8 cellular contexts compared by ENCODE assay signal in the genomic region with DNA sequence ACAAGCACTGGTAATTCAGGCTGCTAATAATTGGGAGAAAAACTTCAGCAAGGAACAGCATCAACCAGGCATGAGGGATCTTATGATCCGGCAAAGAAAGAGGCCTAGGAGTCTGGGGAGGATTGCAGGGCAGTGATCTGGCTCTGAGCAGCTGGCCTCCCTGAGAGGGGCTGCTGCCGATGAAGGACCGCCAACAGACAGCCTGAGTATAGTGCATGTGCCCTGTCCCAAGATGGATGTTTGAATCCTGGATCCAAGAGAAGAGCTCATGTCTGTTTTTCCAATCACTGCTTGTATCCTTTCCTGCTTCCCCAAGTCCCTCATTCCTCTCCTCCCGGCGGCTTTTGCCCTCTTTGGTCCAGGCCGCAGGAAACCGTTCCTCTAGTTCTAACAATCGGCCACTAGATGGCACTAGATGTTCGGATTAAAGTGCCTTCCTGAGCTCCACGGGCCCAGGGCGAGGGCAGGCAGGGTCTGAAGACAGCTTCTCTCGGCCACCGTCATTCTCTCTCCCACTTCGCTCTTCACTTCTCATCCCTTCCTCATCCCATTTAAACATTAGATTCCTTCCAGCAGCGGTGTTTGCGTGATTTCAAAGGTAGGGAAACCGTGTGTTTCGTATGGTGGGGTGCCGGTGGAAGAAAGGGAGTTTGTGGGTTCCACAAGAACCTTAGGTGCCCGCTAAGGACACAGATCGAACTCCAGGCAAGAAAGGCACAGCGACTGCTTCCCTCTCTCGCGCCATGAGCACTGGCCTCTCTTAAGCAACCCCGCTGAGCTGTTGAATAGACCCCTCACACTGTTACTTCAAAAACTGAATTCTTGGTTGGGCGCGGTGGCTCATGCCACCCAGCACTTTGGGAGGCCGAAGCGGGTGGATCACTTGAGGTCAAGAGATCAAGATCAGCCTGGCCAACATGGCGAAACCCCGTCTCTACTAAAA.
DNase-seq lines count a peak whose midpoint lies in the region; ATAC-seq and TF ChIP-seq lines count a peak whose summit lies in the region.

No MANE protein-coding gene starts in this region.

- peak overlapping the region; percentile 44 for H2AFZ ChIP-seq in GM23338

- no peaks in the 10 kb centered on the region for H3K36me3 Mint-ChIP-seq in GM23338 (ENCODE audit: low read depth)
- H3K36me3 Mint-ChIP-seq in activated naive CD4-positive, alpha-beta T cell treated with anti-CD3 and anti-CD28 coated beads, Interleukin-2, amount 50 U/mL, for 72 hours: no peaks in the 10 kb centered on the region

- intact Hi-C loops in left ventricle myocardium inferior (cut with micrococcal nuclease): no loop called here

- H3K9me2 ChIP-seq in GM23338 (ENCODE audit: insufficient read depth): no peaks in the 10 kb centered on the region

- H3F3A ChIP-seq in GM23338 (replicated peaks; ENCODE audit: low read depth): no peaks in the 10 kb centered on the region

- ATAC-seq in GM23338: peak; percentile 100
- ATAC-seq in activated naive CD4-positive, alpha-beta T cell treated with anti-CD3 and anti-CD28 coated beads, Interleukin-2, amount 50 U/mL, for 72 hours: peak; percentile 77 to 86

- no peak overlapping the region for H3K4me2 ChIP-seq in GM23338

- DNase-seq in GM03348 (ENCODE audit: low spot score) (peak; percentile 90), GM23338 (ENCODE audit: low spot score) (peak; percentile 97), LHCN-M2 (ENCODE audit: low read depth) (peak; percentile 66), RPMI7951 (ENCODE audit: low read depth) (peak; percentile 74), left ventricle myocardium inferior (peak; percentile 51), pulmonary artery endothelial cell (ENCODE audit: low read depth, low spot score) (peak; percentile 19), OCI-M2 (lab: John Stamatoyannopoulos, UW; ENCODE audit: unreplicated experiment) (no peak)
- DNase-seq in activated naive CD4-positive, alpha-beta T cell treated with anti-CD3 and anti-CD28 coated beads, Interleukin-2, amount 50 U/mL, for 72 hours (ENCODE audit: low spot score in 2 of 2): peak in 1 of 2 donors; percentile 66

- H3K9me3 ChIP-seq in left ventricle myocardium inferior (replicated peaks): no peaks in the 10 kb centered on the region

- no peaks in the 10 kb centered on the region for H3K79me2 ChIP-seq in GM23338 (replicated peaks; ENCODE audit: insufficient read depth)

- H3K27me3 Mint-ChIP-seq in GM23338 (ENCODE audit: insufficient read depth, low read depth, poor library complexity): peaks cover 7% of the 10 kb centered on the region

- H3K27ac Mint-ChIP-seq in GM23338: no peak overlapping the region
- H3K27ac Mint-ChIP-seq in activated naive CD4-positive, alpha-beta T cell treated with anti-CD3 and anti-CD28 coated beads, Interleukin-2, amount 50 U/mL, for 72 hours: no peak overlapping the region

- H3K27me3 ChIP-seq in GM23338 (ENCODE audit: insufficient read depth) (no peaks in the 10 kb centered on the region), left ventricle myocardium inferior (ENCODE audit: low read depth) (peaks cover 7% of the 10 kb centered on the region)

- no peak overlapping the region for H3K27ac ChIP-seq in GM23338 (ENCODE audit: low read depth)
- peak overlapping the region; percentile 10 for H3K27ac ChIP-seq in left ventricle myocardium inferior (replicated peaks)

- H3K4me1 ChIP-seq in GM23338 (ENCODE audit: insufficient read depth): no peaks in the 10 kb centered on the region
- H3K4me1 ChIP-seq in left ventricle myocardium inferior: peaks cover 4% of the 10 kb centered on the region

- no peak overlapping the region for H3K4me3 Mint-ChIP-seq in GM23338

- no peaks in the 10 kb centered on the region for H3K36me3 ChIP-seq in GM23338 (ENCODE audit: insufficient read depth)
- no peaks in the 10 kb centered on the region for H3K36me3 ChIP-seq in left ventricle myocardium inferior

- peak; percentile 87 to 93 for TF ChIP-seq CTCF in GM23338 (conservative IDR thresholded peaks at IDR 0.05; ENCODE audit: low read depth in 2 of 2)
- peak; percentile 81 for TF ChIP-seq CTCF in left ventricle myocardium inferior (IDR thresholded peaks at IDR 0.05; ENCODE audit: borderline replicate concordance)

- H3K4me3 ChIP-seq in GM23338 (no peak overlapping the region), left ventricle myocardium inferior (no peak overlapping the region)

- no peaks in the 10 kb centered on the region for H3K9me3 Mint-ChIP-seq in GM23338
- H3K9me3 Mint-ChIP-seq in activated naive CD4-positive, alpha-beta T cell treated with anti-CD3 and anti-CD28 coated beads, Interleukin-2, amount 50 U/mL, for 72 hours: no peaks in the 10 kb centered on the region

- H3K4me1 Mint-ChIP-seq in GM23338: no peaks in the 10 kb centered on the region; the same call in 2 of the 3 replicates

- H4K20me1 ChIP-seq in GM23338 (replicated peaks; ENCODE audit: insufficient read depth): no peaks in the 10 kb centered on the region

TF ChIP-seq in GM23338, 12 proteins besides CTCF, POLR2A, EP300 and RAD21:
- TF ChIP-seq NANOG (IDR thresholded peaks at IDR 0.05; ENCODE audit: borderline replicate concordance): no peak
- TF ChIP-seq, protein P1, sequence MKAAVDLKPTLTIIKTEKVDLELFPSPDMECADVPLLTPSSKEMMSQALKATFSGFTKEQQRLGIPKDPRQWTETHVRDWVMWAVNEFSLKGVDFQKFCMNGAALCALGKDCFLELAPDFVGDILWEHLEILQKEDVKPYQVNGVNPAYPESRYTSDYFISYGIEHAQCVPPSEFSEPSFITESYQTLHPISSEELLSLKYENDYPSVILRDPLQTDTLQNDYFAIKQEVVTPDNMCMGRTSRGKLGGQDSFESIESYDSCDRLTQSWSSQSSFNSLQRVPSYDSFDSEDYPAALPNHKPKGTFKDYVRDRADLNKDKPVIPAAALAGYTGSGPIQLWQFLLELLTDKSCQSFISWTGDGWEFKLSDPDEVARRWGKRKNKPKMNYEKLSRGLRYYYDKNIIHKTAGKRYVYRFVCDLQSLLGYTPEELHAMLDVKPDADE (IDR thresholded peaks at IDR 0.05): no peak
